8 cellular contexts compared by ENCODE assay signal in the genomic region with DNA sequence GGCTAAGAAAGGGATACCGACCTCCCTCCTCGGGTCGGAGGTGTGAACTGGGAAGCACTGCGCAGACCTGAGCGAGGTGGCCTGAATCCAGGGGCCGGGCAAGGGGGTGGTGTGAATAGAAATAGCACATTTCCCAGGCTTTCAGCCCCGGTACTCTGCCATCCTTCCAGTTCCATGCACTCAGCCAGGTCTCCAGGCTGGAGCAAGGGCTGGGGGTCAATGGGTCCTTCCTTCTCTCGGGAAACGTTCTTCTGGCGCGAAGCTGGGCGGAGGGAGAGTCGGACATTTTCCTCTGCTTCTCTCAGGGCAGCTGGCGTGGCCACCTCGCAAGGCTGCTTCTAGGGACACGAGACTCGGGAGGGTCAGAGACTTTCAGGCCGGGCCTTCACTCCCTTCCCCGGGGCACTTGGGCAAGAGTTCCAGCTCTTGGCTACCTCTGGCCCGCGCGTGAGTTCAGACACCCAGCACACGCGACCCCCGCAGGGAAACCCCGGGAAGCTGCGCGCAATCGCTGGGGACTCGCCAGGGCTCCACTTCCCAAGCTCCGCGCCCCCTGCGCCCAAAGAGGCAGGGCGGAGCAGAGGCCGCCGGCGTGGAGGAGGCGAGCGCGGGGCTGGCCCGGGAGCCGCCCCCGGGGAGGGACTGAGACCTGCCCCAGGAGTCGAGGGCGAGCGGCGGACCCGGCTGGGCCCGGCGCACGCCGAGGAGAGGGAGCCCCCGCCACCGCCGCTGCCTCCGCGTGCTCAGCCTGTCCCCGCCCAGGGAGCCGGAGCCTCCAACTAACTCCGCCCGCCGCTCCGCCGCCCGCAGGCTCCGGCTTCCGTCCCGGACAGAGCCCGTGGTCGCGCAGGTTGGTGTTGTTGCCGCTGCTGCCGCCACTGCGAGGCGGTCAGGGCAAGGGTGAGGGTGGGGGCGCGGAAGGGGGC. TPM values are rescaled to one million over a fixed set of nuclear protein-coding genes. Genes with fewer than 3 reads are reported as not detected.
DNase-seq lines count a peak whose midpoint lies in the region; ATAC-seq and TF ChIP-seq lines count a peak whose summit lies in the region.

A gene (plus strand): TSS at position 807 of the 926 bp plus-strand sequence. CDS start 110,891 bp downstream, outside the sequence.

- no peaks in the 10 kb centered on the region for H3K79me2 ChIP-seq in OCI-LY7 (ENCODE audit: insufficient read depth, low read depth, low read length)

- no peaks in the 10 kb centered on the region for H3K36me3 ChIP-seq in OCI-LY7 (ENCODE audit: insufficient read depth, low read length)
- H3K36me3 ChIP-seq in mucosa of rectum (ENCODE audit: control insufficient read depth in 2 of 2, insufficient read depth in 2 of 2, low read length in 2 of 2), result no peaks in the 10 kb centered on the region

- H3K9me3 ChIP-seq in OCI-LY7 (ENCODE audit: low read length), result no peaks in the 10 kb centered on the region
- no peaks in the 10 kb centered on the region for H3K9me3 ChIP-seq in mucosa of rectum (ENCODE audit: control insufficient read depth in 2 of 2, low read length in 2 of 2)

- H3K4me1 ChIP-seq in OCI-LY7 (ENCODE audit: insufficient read depth, low read length, poor library complexity, severe bottlenecking), result no peaks in the 10 kb centered on the region
- peaks cover 7 to 14% of the 10 kb centered on the region in 2 donors for H3K4me1 ChIP-seq in mucosa of rectum (ENCODE audit: control insufficient read depth in 2 of 2, insufficient read depth in 2 of 2, low read length in 2 of 2)

- CTCF ChIA-PET in OCI-LY7 (lab: Charles Lee; ENCODE audit: unreplicated experiment), result no interaction called here

- no TSS peak for BruUV-seq in OCI-LY7 (replicated peaks; lab: Mats Ljungman, UMichigan)

- H3K27me3 ChIP-seq in mucosa of rectum (ENCODE audit: control insufficient read depth in 2 of 2, insufficient read depth in 2 of 2, low read length in 2 of 2), result peaks cover 8% of the 10 kb centered on the region in 2 donors

- DNase-seq in CMK (ENCODE audit: low read depth), result peak; percentile 27
- DNase-seq in OCI-LY7 (ENCODE audit: low spot score), result no peak
- DNase-seq in activated T-cell treated with anti-CD3 and anti-CD28 coated beads for 1 hour (ENCODE audit: low read depth), result peak; percentile 57
- peak; percentile 58 for DNase-seq in epidermal melanocyte (ENCODE audit: insufficient read length, low spot score)
- peak; percentile 52 for DNase-seq in stimulated activated CD8-positive, alpha-beta memory T cell treated with anti-CD3 and anti-CD28 coated beads, Interleukin-7, amount 100 ng/mL, for 24 hours (ENCODE audit: low read depth)

- H4K20me1 ChIP-seq in OCI-LY7 (ENCODE audit: insufficient read depth, low read length), result no peaks in the 10 kb centered on the region

- no peaks in the 10 kb centered on the region for H3K9me2 ChIP-seq in OCI-LY7 (ENCODE audit: insufficient read depth, low read length)

- intact Hi-C loops in OCI-LY7 (cut with micrococcal nuclease; ENCODE audit: unreplicated experiment), result no loop called here

- peak within 1 kb of the TSS; percentile 68 to 86 for H3K9ac ChIP-seq in mucosa of rectum (ENCODE audit: low read depth in 1 of 2, low read length in 2 of 2)

- POLR2A ChIA-PET in OCI-LY7 (lab: Charles Lee), result no interaction called here

- H2AFZ ChIP-seq in OCI-LY7 (ENCODE audit: low read length), result no peak within 1 kb of the TSS

- peak within 1 kb of the TSS; percentile 17; the same call in 1 of the 2 replicates for H3K4me2 ChIP-seq in OCI-LY7 (ENCODE audit: low read length)

- H3K4me3 ChIP-seq in OCI-LY7 (ENCODE audit: low read depth, low read length, poor library complexity, severe bottlenecking), result no peak within 1 kb of the TSS
- peak within 1 kb of the TSS; percentile 90 to 92 for H3K4me3 ChIP-seq in mucosa of rectum (ENCODE audit: low read length in 2 of 2)

- ATAC-seq in GM19397 (IDR thresholded peaks at IDR 0.05; ENCODE audit: unreplicated experiment), result peak; percentile 88
- peak; percentile 81 for ATAC-seq in HG03521 (IDR thresholded peaks at IDR 0.05; ENCODE audit: unreplicated experiment)

- no peak for TF ChIP-seq CTCF in OCI-LY7 (conservative IDR thresholded peaks at IDR 0.05; ENCODE audit: low read length)

- H3K27ac ChIP-seq in OCI-LY7 (ENCODE audit: low read depth, low read length, poor library complexity, severe bottlenecking) (no peak within 1 kb of the TSS), mucosa of rectum (ENCODE audit: low read depth in 2 of 2, low read length in 2 of 2) (peak within 1 kb of the TSS; percentile 52 to 63)

RNA-seq across cellular contexts. Expression of the gene that starts here (rescaled TPM):
- not detected in 2 replicates for total RNA-seq in OCI-LY7 (2014; rRNA removed; shearing (Covaris generic))
- total RNA-seq in OCI-LY7 (2022), result not detected in 2 replicates
